Comparison of ENCODE assay signal across 17 cellular contexts in the genomic region with DNA sequence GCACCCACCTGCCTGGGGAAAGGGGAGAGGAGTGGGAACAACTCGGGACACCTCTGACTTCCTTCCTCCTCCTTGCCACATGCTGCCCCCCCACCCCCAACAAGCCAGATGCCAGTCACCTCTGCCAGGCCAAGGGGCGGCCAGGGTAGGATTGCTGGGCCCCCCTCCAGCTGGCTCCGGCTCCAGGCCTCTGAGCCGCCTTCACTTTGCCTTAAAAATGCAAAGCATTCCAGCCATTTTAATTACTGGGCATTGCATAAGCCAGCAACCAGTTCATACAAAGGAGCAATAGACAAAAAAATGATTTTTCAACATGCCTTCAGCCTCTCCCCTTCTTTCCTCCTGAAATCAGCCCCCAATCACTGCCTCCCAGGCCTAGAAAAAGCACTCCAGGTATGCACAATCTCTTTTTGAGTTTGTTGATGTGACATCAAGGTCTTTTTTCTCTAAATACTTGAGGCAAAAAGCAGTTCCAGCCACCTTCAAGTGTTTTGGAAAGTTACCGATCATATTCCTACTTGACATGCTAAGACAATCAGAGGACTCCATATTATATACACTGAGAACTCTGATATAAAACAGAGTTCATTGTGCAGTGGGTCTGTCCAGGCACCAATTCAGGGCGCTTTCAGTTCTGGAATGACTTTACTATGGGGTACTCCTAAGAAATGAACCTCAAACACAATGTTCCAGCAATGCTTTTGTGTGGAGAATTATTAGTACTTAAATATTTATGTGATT. TPM values are rescaled to one million over a fixed set of nuclear protein-coding genes. Genes with fewer than 3 reads are reported as not detected.
A peak's percentile ranks its signal among the peaks of the same experiment; 100 is the strongest.
DNase-seq lines count a peak whose midpoint lies in the region; ATAC-seq, FAIRE-seq and TF ChIP-seq lines count a peak whose summit lies in the region.
"Had no signal": no experiment of that assay in that cellular context is flagged by ENCODE, and none has a peak within 500 bp of the region (broad histone marks: within the 10 kb centered on the region; RNA-seq: fewer than 3 reads in every experiment).

No MANE protein-coding gene starts in this region.

- no peaks in the 10 kb centered on the region for H3K36me3 ChIP-seq in GM23248 (ENCODE audit: low read depth)
- no peaks in the 10 kb centered on the region for H3K36me3 ChIP-seq in K562 (ENCODE audit: control insufficient read depth, insufficient read depth, low read length)
- H3K36me3 ChIP-seq in HepG2 (replicated peaks in 1 of 2; ENCODE audit: control insufficient read depth in 1 of 2, insufficient read depth in 2 of 2, low read length in 2 of 2): no peaks in the 10 kb centered on the region
- no peaks in the 10 kb centered on the region for H3K36me3 ChIP-seq in stomach smooth muscle (ENCODE audit: control insufficient read depth in 2 of 2, insufficient read depth in 2 of 2, low read length in 2 of 2)

- CTCF ChIA-PET in K562 (lab: Yijun Ruan, JAX; ENCODE audit: low intra/inter-chr PET ratio): no interaction called here
- CTCF ChIA-PET in HepG2 (lab: Yijun Ruan, JAX; ENCODE audit: low intra/inter-chr PET ratio, low total read pairs): no interaction called here

- peak overlapping the region; percentile 48 for H3K4me2 ChIP-seq in GM23248 (ENCODE audit: unreplicated experiment)
- no peak overlapping the region for H3K4me2 ChIP-seq in K562 (ENCODE audit: insufficient read depth, low read length)
- H3K4me2 ChIP-seq in HepG2 (ENCODE audit: low read depth, low read length): peak overlapping the region; percentile 34

- H2AFZ ChIP-seq in GM23248 (peak overlapping the region; percentile 74), K562 (ENCODE audit: low read depth, low read length) (no peak overlapping the region), HepG2 (ENCODE audit: low read length) (no peak overlapping the region)

- H3K9me1 ChIP-seq in K562 (ENCODE audit: control insufficient read depth, insufficient read depth, low read length): no peaks in the 10 kb centered on the region

- TF ChIP-seq POLR2A in K562 (conservative IDR thresholded peaks at IDR 0.05): no peak
- TF ChIP-seq POLR2A in HepG2 (IDR thresholded peaks at IDR 0.05; ENCODE audit: insufficient read depth in 1 of 2, low read depth in 2 of 2, low read length in 2 of 2): no peak
- TF ChIP-seq POLR2A in lower leg skin (IDR thresholded peaks at IDR 0.05): no peak

- TF ChIP-seq RAD21 in K562 (CRISPR knock-in tag; conservative IDR thresholded peaks at IDR 0.05 in 1 of 2, IDR thresholded peaks at IDR 0.05 in 1 of 2): no peak
- TF ChIP-seq RAD21 in HepG2 (CRISPR knock-in tag; IDR thresholded peaks at IDR 0.05): no peak

- H4K20me1 ChIP-seq in GM23248 (ENCODE audit: insufficient read depth): no peaks in the 10 kb centered on the region
- no peaks in the 10 kb centered on the region for H4K20me1 ChIP-seq in K562 (replicated peaks; ENCODE audit: control insufficient read depth, insufficient read depth, low read length)
- no peaks in the 10 kb centered on the region for H4K20me1 ChIP-seq in HepG2 (ENCODE audit: insufficient read depth, low read length)

- H3F3A ChIP-seq in GM23248 (ENCODE audit: insufficient read depth): peaks cover 18% of the 10 kb centered on the region; the same call in 1 of the 2 replicates

- FAIRE-seq in K562 (lab: Jason Lieb, UNC): no peak
- peak; percentile 28 for FAIRE-seq in HepG2 (lab: Jason Lieb, UNC)

- 32 to 41% methylated on average over 6 of the region's 6 CpGs for WGBS in GM23248 (ENCODE audit: low coverage in 1 of 2, low lambda C conversion rate in 2 of 2, missing lambda C conversion rate in 2 of 2), 2 experiments
- WGBS in K562 (ENCODE audit: insufficient coverage, low coverage, missing lambda C conversion rate): 18% methylated on average over 3 of the region's 6 CpGs
- WGBS in HepG2 (ENCODE audit: low lambda C conversion rate): 52% methylated on average over 6 of the region's 6 CpGs
- 51% methylated on average over 6 of the region's 6 CpGs for WGBS in lower leg skin, 2 donors

- peak overlapping the region; percentile 87 for H3K27ac ChIP-seq in GM23248
- no peak overlapping the region for H3K27ac ChIP-seq in K562 (ENCODE audit: extremely low read depth, low read depth, low read length)
- peak overlapping the region; percentile 70 for H3K27ac ChIP-seq in HepG2 (ENCODE audit: extremely low read length, insufficient read depth, low read length)
- peak overlapping the region; percentile 37 for H3K27ac ChIP-seq in stomach smooth muscle (ENCODE audit: low read length)

- no peak for TF ChIP-seq EP300 in K562 (IDR thresholded peaks at IDR 0.05; ENCODE audit: low read length)
- peak in 1 of 2 experiments; percentile 55; a peak in 1 of 4 replicates for TF ChIP-seq EP300 in HepG2 (IDR thresholded peaks at IDR 0.05; ENCODE audit: low read depth in 2 of 2, low read length in 2 of 2)
- no peak for TF ChIP-seq EP300 in HepG2 (CRISPR knock-in tag; IDR thresholded peaks at IDR 0.05; ENCODE audit: borderline replicate concordance)

- H3K9me3 ChIP-seq in GM23248 (ENCODE audit: low read depth): no peaks in the 10 kb centered on the region
- no peaks in the 10 kb centered on the region for H3K9me3 ChIP-seq in K562 (replicated peaks; ENCODE audit: control insufficient read depth, insufficient read depth, low read depth, low read length)
- H3K9me3 ChIP-seq in HepG2 (ENCODE audit: low read length): no peaks in the 10 kb centered on the region
- H3K9me3 ChIP-seq in stomach smooth muscle (ENCODE audit: control insufficient read depth in 2 of 2, low read length in 2 of 2): no peaks in the 10 kb centered on the region

- H3K9me2 ChIP-seq in GM23248 (ENCODE audit: insufficient read depth): no peaks in the 10 kb centered on the region

- ATAC-seq in K562 (no peak), HepG2 (peak; percentile 68), GM19397 (IDR thresholded peaks at IDR 0.05; ENCODE audit: unreplicated experiment) (no peak)
- ATAC-seq: CD8-positive, alpha-beta T cell; naive thymus-derived CD4-positive, alpha-beta T cell had no signal

- DNase-seq in GM23248 (peak; percentile 74), K562 (ENCODE audit: extremely low read depth in 1 of 4, low spot score in 3 of 4) (no peak), HepG2 (ENCODE audit: low spot score) (peak; percentile 74), lower leg skin (ENCODE audit: low spot score in 2 of 2) (no peak), NCI-H345 (lab: John Stamatoyannopoulos, UW) (no peak), GOT3 (lab: John Stamatoyannopoulos, UW) (no peak)
- DNase-seq: activated CD4-positive, alpha-beta T cell treated with anti-CD3 and anti-CD28 coated beads, Interleukin-2, amount 50 U/mL, for 1 hour; activated naive CD4-positive, alpha-beta T cell treated with anti-CD3 and anti-CD28 coated beads, Interleukin-2, amount 50 U/mL, for 16 hours; CD8-positive, alpha-beta T cell; effector CD4-positive, alpha-beta T cell; HCEC 1CT; naive thymus-derived CD4-positive, alpha-beta T cell; NCI-H69; stimulated activated CD4-positive, alpha-beta T cell treated with anti-CD3 and anti-CD28 coated beads, Interleukin-1b, Interleukin-23, amount 100 ng/mL, for 48 hours; stimulated activated naive CD4-positive, alpha-beta T cell treated with Interleukin-2 at 50 U/mL for 16 hours had no signal

- H3K79me2 ChIP-seq in GM23248 (ENCODE audit: insufficient read depth): no peaks in the 10 kb centered on the region
- H3K79me2 ChIP-seq in K562 (ENCODE audit: control insufficient read depth, insufficient read depth, low read length): no peaks in the 10 kb centered on the region
- H3K79me2 ChIP-seq in HepG2 (ENCODE audit: insufficient read depth, low read length): no peaks in the 10 kb centered on the region

- in situ Hi-C loops in GM23248 (cut with MboI) (no loop called here), K562 (cut with MboI) (no loop called here), HepG2 (cut with HindIII; ENCODE audit: extremely low pct_ligation_motif_present, low pct_unique_long_range_greater_than_20kb) (no loop called here)

- no TSS peak for BruUV-seq in K562 (replicated peaks; lab: Mats Ljungman, UMichigan)
- BruUV-seq in HepG2 (replicated peaks; lab: Mats Ljungman, UMichigan): no TSS peak

- no peak overlapping the region for H3K4me3 ChIP-seq in GM23248
- no peak overlapping the region for H3K4me3 ChIP-seq in K562
- H3K4me3 ChIP-seq in HepG2 (replicated peaks in 1 of 3; ENCODE audit: insufficient read depth in 1 of 3, low read depth in 2 of 3, low read length in 3 of 3): no peak overlapping the region
- H3K4me3 ChIP-seq in stomach smooth muscle (ENCODE audit: low read length in 2 of 2): peak overlapping the region in 1 of 2 donors; percentile 22
- no peak overlapping the region for H3K4me3 ChIP-seq in lower leg skin (ENCODE audit: low read depth, poor library complexity, severe bottlenecking)

- POLR2A ChIA-PET in K562 (lab: Yijun Ruan, JAX) (no interaction called here), HepG2 (lab: Yijun Ruan, JAX) (interaction anchor here (0.9 to 3.1 kb wide), 6 partner anchors 9 to 257 kb away, joined by 3 to 43 read pairs (median 3); no protein-coding TSS in a partner anchor)

- H3K27me3 ChIP-seq in GM23248 (replicated peaks; ENCODE audit: insufficient read depth): no peaks in the 10 kb centered on the region
- peaks cover 0 to 6% of the 10 kb centered on the region in 2 experiments; a peak in 2 of 5 replicates for H3K27me3 ChIP-seq in K562 (ENCODE audit: control insufficient read depth in 2 of 2, insufficient read depth in 2 of 2, low read length in 2 of 2)
- H3K27me3 ChIP-seq in HepG2 (ENCODE audit: control insufficient read depth in 1 of 2, insufficient read depth in 2 of 2, low read length in 2 of 2): no peaks in the 10 kb centered on the region
- H3K27me3 ChIP-seq in stomach smooth muscle (ENCODE audit: control insufficient read depth in 1 of 2, insufficient read depth in 2 of 2, low read length in 2 of 2): no peaks in the 10 kb centered on the region

- intact Hi-C loops in K562 (cut with micrococcal nuclease): no loop called here
- intact Hi-C loops in HepG2 (cut with micrococcal nuclease; ENCODE audit: unreplicated experiment): loop anchor here (5.0 kb wide), 1 partner anchor 37 kb away; no protein-coding TSS in a partner anchor
- intact Hi-C loops in lower leg skin (cut with DNase I; ENCODE audit: low total_unique reads): no loop called here

- H3K9ac ChIP-seq in GM23248 (peak overlapping the region; percentile 59), K562 (ENCODE audit: insufficient read depth in 1 of 2, low read depth in 2 of 2, low read length in 2 of 2) (no peak overlapping the region), HepG2 (ENCODE audit: insufficient read depth, low read depth, low read length) (peak overlapping the region; percentile 32), stomach smooth muscle (ENCODE audit: low read length in 2 of 2) (peak overlapping the region in 1 of 2 donors; percentile 11)

- TF ChIP-seq CTCF in K562 (IDR thresholded peaks at IDR 0.05 in 2 of 3, conservative IDR thresholded peaks at IDR 0.05 in 1 of 3; ENCODE audit: insufficient read depth in 2 of 3, low read depth in 1 of 3, low read length in 3 of 3) (no peak), HepG2 (CRISPR knock-in tag; IDR thresholded peaks at IDR 0.05) (no peak), lower leg skin (IDR thresholded peaks at IDR 0.05) (no peak)

- H3K4me1 ChIP-seq in GM23248 (ENCODE audit: insufficient read depth) (peaks cover 16% of the 10 kb centered on the region), K562 (replicated peaks in 1 of 2; ENCODE audit: control insufficient read depth in 2 of 2, insufficient read depth in 2 of 2, low read length in 2 of 2) (no peaks in the 10 kb centered on the region), HepG2 (ENCODE audit: insufficient read depth, low read length) (peaks cover 97% of the 10 kb centered on the region), stomach smooth muscle (ENCODE audit: control insufficient read depth, insufficient read depth, low read length) (peaks cover 22% of the 10 kb centered on the region)

RNA-seq across cellular contexts. Expression of gene TIMP3, which starts 12.5 kb away (rescaled TPM):
- total RNA-seq in GM23248 (2014; rRNA removed; shearing (Covaris generic)): 1,244 and 1,254 TPM in 2 replicates
- polyA plus RNA-seq in GM23248 (2016; fragmentation: Nextera tagmentation; extraction: Ambion mirVana) (1,465 and 1,490 TPM in 2 replicates), K562 (2011; rRNA removed) (0.20 and 0.24 TPM in 2 replicates), K562 (2014; fragmentation: Illumina TruSeq; extraction: Trizol) (0.25 and 0.28 TPM in 2 replicates), K562 (2014; fragmentation: Nextera tagmentation; extraction: Ambion mirVana) (under 1 TPM; 0.10 to 0.20 TPM), K562 (2014; rRNA removed) (0.07 and 0.20 TPM in 2 replicates), HepG2 (2011; rRNA removed) (75.2 and 86.6 TPM in 2 replicates)
- total RNA-seq in K562 (2011; cell fraction: chromatin; rRNA removed; ENCODE audit: low replicate concordance): 0.21 and 0.25 TPM in 2 replicates
- total RNA-seq in K562 (2011; cell fraction: nucleolus; rRNA removed): 0.13 and 0.50 TPM in 2 replicates
- total RNA-seq in K562 (2011; cell fraction: nucleoplasm; rRNA removed): 0.29 and 0.84 TPM in 2 replicates
- total RNA-seq in K562 (2014; rRNA removed) (0.14 and 0.16 TPM in 2 replicates), K562 (2014; rRNA removed; fragmentation: Illumina TruSeq; extraction: Trizol) (0.18 and 0.19 TPM in 2 replicates), K562 (2015; rRNA removed; fragmentation: Illumina TruSeq; extraction: Trizol) (0.07 and 0.15 TPM in 2 replicates), K562 (2021) (0.73 and 0.89 TPM in 2 replicates), HepG2 (2016; rRNA removed; fragmentation: Illumina TruSeq; extraction: Trizol) (28.7 and 57.3 TPM in 2 replicates), lower leg skin (100 to 1,000 TPM in 3 of 4 donors, 10 to 100 TPM in 1; 68.1 to 381 (median 202) TPM)
- polyA plus RNA-seq in K562 (2011; cell fraction: cytosol; rRNA removed): 0.12 and 0.22 TPM in 2 replicates
- polyA plus RNA-seq in K562 (2011; cell fraction: nucleus; rRNA removed): 0.09 and 0.10 TPM in 2 replicates
- polyA plus RNA-seq in K562 (2012): 0.74 and 1.3 TPM in 2 replicates
- 0.28 and 0.30 TPM in 2 replicates for polyA minus RNA-seq in K562 (2011; rRNA and poly(A)+ RNA removed)
- polyA minus RNA-seq in K562 (2011; cell fraction: cytosol; rRNA and poly(A)+ RNA removed): 0.19 and 0.36 TPM in 2 replicates
- 0.11 and 0.13 TPM in 2 replicates for polyA minus RNA-seq in K562 (2011; cell fraction: nucleus; rRNA and poly(A)+ RNA removed)
- total RNA-seq in HepG2 (2016; cell fraction: cytosol; rRNA removed; fragmentation: Illumina TruSeq; extraction: Trizol; ENCODE audit: low read depth): 5.1 and 5.6 TPM in 2 replicates
- total RNA-seq in HepG2 (2016; cell fraction: insoluble cytoplasmic fraction; rRNA removed; fragmentation: Illumina TruSeq; extraction: Trizol): 26.3 and 55.6 TPM in 2 replicates
- 17.2 and 19.0 TPM in 2 replicates for total RNA-seq in HepG2 (2016; cell fraction: membrane; rRNA removed; fragmentation: Illumina TruSeq; extraction: Trizol)
- 55.3 and 66.5 TPM in 2 replicates for total RNA-seq in HepG2 (2016; cell fraction: nucleus; rRNA removed; fragmentation: Illumina TruSeq; extraction: Trizol)
- 67.3 and 72.2 TPM in 2 replicates for polyA plus RNA-seq in HepG2 (2011; cell fraction: cytosol; rRNA removed)
- 29.5 and 30.5 TPM in 2 replicates for polyA plus RNA-seq in HepG2 (2011; cell fraction: nucleus; rRNA removed)
- polyA plus RNA-seq in HepG2 (2012): 89.9 and 107 TPM in 2 replicates
- 5.5 TPM in 2 replicates for polyA plus RNA-seq in HepG2 (2016; cell fraction: cytosol; fragmentation: Illumina TruSeq; extraction: Trizol; ENCODE audit: low read depth)
- polyA plus RNA-seq in HepG2 (2016; cell fraction: insoluble cytoplasmic fraction; fragmentation: Illumina TruSeq; extraction: Trizol; ENCODE audit: low read depth): 30.6 and 38.9 TPM in 2 replicates
- 12.2 and 12.9 TPM in 2 replicates for polyA plus RNA-seq in HepG2 (2016; cell fraction: membrane; fragmentation: Illumina TruSeq; extraction: Trizol; ENCODE audit: low read depth)
- 90.8 and 96.2 TPM in 2 replicates for polyA plus RNA-seq in HepG2 (2016; cell fraction: nucleus; fragmentation: Illumina TruSeq; extraction: Trizol; ENCODE audit: insufficient read depth, low read depth)
- 7.2 and 107 TPM in 2 replicates for polyA minus RNA-seq in HepG2 (2011; rRNA and poly(A)+ RNA removed; ENCODE audit: low replicate concordance)
- 51.1 and 55.3 TPM in 2 replicates for polyA minus RNA-seq in HepG2 (2011; cell fraction: cytosol; rRNA and poly(A)+ RNA removed)
- 20.5 and 25.0 TPM in 2 replicates for polyA minus RNA-seq in HepG2 (2011; cell fraction: nucleus; rRNA and poly(A)+ RNA removed)
- total RNA-seq: CD8-positive, alpha-beta T cell had no signal
- polyA plus RNA-seq: naive thymus-derived CD4-positive, alpha-beta T cell had no signal

Comparison
In these comparisons a context has a peak if more than half of its experiments do, and no peak if none do; other contexts are left out.
1. DNase-seq: peak in GM23248 (single experiment) and HepG2 (single experiment); none in K562 (0 of 4), lower leg skin (0 of 2), NCI-H345 (single experiment) and GOT3 (single experiment).
2. H3K9ac ChIP-seq: peak in GM23248 (single experiment) and HepG2 (single experiment); none in K562 (0 of 2).